Comparison of ENCODE assay signal across 1 cellular context in genomic region chr2:28436525-28437051, GRCh38.
TF ChIP-seq lines count a peak whose summit lies in the region.

No MANE protein-coding gene starts in this region.

TF ChIP-seq in H1, 55 proteins besides CTCF, POLR2A, EP300 and RAD21 (continued from another document):
- TF ChIP-seq EGR1 (IDR thresholded peaks at IDR 0.05; ENCODE audit: borderline replicate concordance, low read depth, low read length) (no peak), EZH2 (IDR thresholded peaks at IDR 0.05; ENCODE audit: low read depth, low read length, severe bottlenecking) (no peak), ATF2 (IDR thresholded peaks at IDR 0.05; ENCODE audit: low read length) (no peak), CTBP2 (IDR thresholded peaks at IDR 0.05; ENCODE audit: borderline replicate concordance, insufficient read depth, insufficient read length, low read length) (no peak), SIX5 (IDR thresholded peaks at IDR 0.05; ENCODE audit: low read depth, low read length) (no peak), SAP30 (IDR thresholded peaks at IDR 0.05; ENCODE audit: insufficient read depth, insufficient replicate concordance, low read length) (no peak), CBX8 (IDR thresholded peaks at IDR 0.05; ENCODE audit: borderline replicate concordance, low read depth, low read length) (no peak), CHD7 (IDR thresholded peaks at IDR 0.05; ENCODE audit: insufficient replicate concordance, low read length) (no peak), BACH1 (IDR thresholded peaks at IDR 0.05; ENCODE audit: low read length) (no peak), BCL11A (IDR thresholded peaks at IDR 0.05; ENCODE audit: low read depth in 2 of 2, low read length in 2 of 2) (no peak)
